Comparison of ENCODE assay signal across 1 cellular context in genomic region chr6:169723200-169723909, GRCh38.
A peak's percentile ranks its signal among the peaks of the same experiment; 100 is the strongest.
TF ChIP-seq lines count a peak whose summit lies in the region.

No MANE protein-coding gene starts in this region.

TF ChIP-seq in H1, 55 proteins besides CTCF, POLR2A, EP300 and RAD21:
- no peak for TF ChIP-seq EGR1 (IDR thresholded peaks at IDR 0.05; ENCODE audit: borderline replicate concordance, low read depth, low read length)
- TF ChIP-seq BRCA1 (IDR thresholded peaks at IDR 0.05; ENCODE audit: low read depth, low read length), result no peak
- TF ChIP-seq RBBP5 (IDR thresholded peaks at IDR 0.05; ENCODE audit: borderline replicate concordance, low read depth, low read length), result 0 out of 2 replicates have a peak, but pooled peaks have one; percentile 27
- TF ChIP-seq PHF8 (conservative IDR thresholded peaks at IDR 0.05; ENCODE audit: low read depth, low read length), result peak; percentile 21; the same call in 1 of the 2 replicates
- TF ChIP-seq JUN (IDR thresholded peaks at IDR 0.05; ENCODE audit: low read depth, low read length), result no peak
- no peak for TF ChIP-seq HDAC6 (IDR thresholded peaks at IDR 0.05; ENCODE audit: low read depth, low read length)
- no peak for TF ChIP-seq SAP30 (IDR thresholded peaks at IDR 0.05; ENCODE audit: insufficient read depth, insufficient replicate concordance, low read length)
- TF ChIP-seq, protein P1, sequence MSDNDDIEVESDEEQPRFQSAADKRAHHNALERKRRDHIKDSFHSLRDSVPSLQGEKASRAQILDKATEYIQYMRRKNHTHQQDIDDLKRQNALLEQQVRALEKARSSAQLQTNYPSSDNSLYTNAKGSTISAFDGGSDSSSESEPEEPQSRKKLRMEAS (IDR thresholded peaks at IDR 0.05), result no peak
- TF ChIP-seq CHD1 (IDR thresholded peaks at IDR 0.05; ENCODE audit: low read depth, low read length), result no peak
- TF ChIP-seq RNF2 (IDR thresholded peaks at IDR 0.05; ENCODE audit: borderline replicate concordance, low read depth, low read length, missing control alignments, poor library complexity, severe bottlenecking), result no peak
- no peak for TF ChIP-seq CHD7 (IDR thresholded peaks at IDR 0.05; ENCODE audit: insufficient replicate concordance, low read length)
- TF ChIP-seq NRF1 (IDR thresholded peaks at IDR 0.05; ENCODE audit: low read depth, low read length), result no peak
- peak; percentile 53 for TF ChIP-seq KDM4A (IDR thresholded peaks at IDR 0.05; ENCODE audit: low read depth, low read length, severe bottlenecking)
- TF ChIP-seq SRF (IDR thresholded peaks at IDR 0.05; ENCODE audit: low read depth, low read length), result no peak
- no peak for TF ChIP-seq TAF7 (optimal IDR thresholded peaks at IDR 0.05; ENCODE audit: borderline replicate concordance, low read depth, low read length)
- TF ChIP-seq KDM1A (IDR thresholded peaks at IDR 0.05; ENCODE audit: borderline replicate concordance, low read length), result no peak
- no peak for TF ChIP-seq NANOG (IDR thresholded peaks at IDR 0.05; ENCODE audit: insufficient read depth, low read depth, low read length, poor library complexity, severe bottlenecking)
- TF ChIP-seq TAF1 (IDR thresholded peaks at IDR 0.05; ENCODE audit: low read depth, low read length), result no peak; the same call in 1 of the 2 replicates
- TF ChIP-seq HDAC2 (IDR thresholded peaks at IDR 0.05; ENCODE audit: borderline replicate concordance in 1 of 2, low read depth in 2 of 2, low read length in 2 of 2), result 0 out of 4 replicates have a peak, but pooled peaks of 1 of the 2 experiments have one; percentile 75
- TF ChIP-seq RXRA (IDR thresholded peaks at IDR 0.05; ENCODE audit: insufficient read depth, low read depth, low read length), result no peak
- TF ChIP-seq CBX8 (IDR thresholded peaks at IDR 0.05; ENCODE audit: borderline replicate concordance, low read depth, low read length), result no peak
- no peak for TF ChIP-seq BCL11A (IDR thresholded peaks at IDR 0.05; ENCODE audit: low read depth in 2 of 2, low read length in 2 of 2)
- TF ChIP-seq GABPA (IDR thresholded peaks at IDR 0.05; ENCODE audit: borderline replicate concordance, insufficient read depth, low read length), result no peak
- TF ChIP-seq GTF2F1 (IDR thresholded peaks at IDR 0.05; ENCODE audit: borderline replicate concordance, low read depth, low read length), result no peak
- no peak for TF ChIP-seq RFX5 (IDR thresholded peaks at IDR 0.05; ENCODE audit: borderline replicate concordance, low read depth, low read length)
- TF ChIP-seq TEAD4 (IDR thresholded peaks at IDR 0.05; ENCODE audit: low read depth, low read length), result no peak
